ENCODE assay signal across 8 cellular contexts in genomic region chr17:2070241-2071023, GRCh38. TPM values are rescaled to one million over a fixed set of nuclear protein-coding genes. Genes with fewer than 3 reads are reported as not detected.
DNase-seq lines count a peak whose midpoint lies in the region; ATAC-seq and TF ChIP-seq lines count a peak whose summit lies in the region.

No MANE protein-coding gene starts in this region.

- H3K9ac ChIP-seq in mucosa of rectum (ENCODE audit: low read depth in 1 of 2, low read length in 2 of 2), result no peak overlapping the region

- H3K27ac Mint-ChIP-seq in activated CD8-positive, alpha-beta T cell treated with anti-CD3 and anti-CD28 coated beads for 36 hours, result peak overlapping the region; percentile 80

- peak; percentile 78 for DNase-seq in activated naive CD4-positive, alpha-beta T cell treated with Interleukin-2 at 50 U/mL for 16 hours
- no peak for DNase-seq in activated naive CD4-positive, alpha-beta T cell (lab: John Stamatoyannopoulos, UW)
- peak; percentile 93 for DNase-seq in activated CD8-positive, alpha-beta T cell treated with anti-CD3 and anti-CD28 coated beads for 36 hours
- DNase-seq in NCI-H510A treated with DMSO at 0.1 percent for 48 hours (lab: John Stamatoyannopoulos, UW) (no peak), DMS153 treated with DMSO at 0.1 percent for 48 hours (lab: John Stamatoyannopoulos, UW; ENCODE audit: unreplicated experiment) (no peak), KBM-7 (no peak)

- no peaks in the 10 kb centered on the region for H3K9me3 ChIP-seq in mucosa of rectum (ENCODE audit: control insufficient read depth in 2 of 2, low read length in 2 of 2)

- H3K4me1 Mint-ChIP-seq in activated CD8-positive, alpha-beta T cell treated with anti-CD3 and anti-CD28 coated beads for 36 hours (ENCODE audit: low read depth), result peaks cover 48% of the 10 kb centered on the region

- intact Hi-C loops in activated CD8-positive, alpha-beta T cell treated with anti-CD3 and anti-CD28 coated beads for 36 hours (cut with micrococcal nuclease), result loop anchor here (2.0 kb wide), 1 partner anchor 16 kb away; no protein-coding TSS in a partner anchor

- peaks cover 12 to 21% of the 10 kb centered on the region in 2 donors for H3K36me3 ChIP-seq in mucosa of rectum (ENCODE audit: control insufficient read depth in 2 of 2, insufficient read depth in 2 of 2, low read length in 2 of 2)

- H3K27me3 ChIP-seq in mucosa of rectum (ENCODE audit: control insufficient read depth in 2 of 2, insufficient read depth in 2 of 2, low read length in 2 of 2), result no peaks in the 10 kb centered on the region

- peaks cover 68% of the 10 kb centered on the region for H3K36me3 Mint-ChIP-seq in activated CD8-positive, alpha-beta T cell treated with anti-CD3 and anti-CD28 coated beads for 36 hours (ENCODE audit: low read depth)

- H3K27me3 Mint-ChIP-seq in activated CD8-positive, alpha-beta T cell treated with anti-CD3 and anti-CD28 coated beads for 36 hours, result no peaks in the 10 kb centered on the region

- POLR2A ChIA-PET in activated CD8-positive, alpha-beta T cell treated with anti-CD3 and anti-CD28 coated beads for 36 hours (lab: Charles Lee), result interaction anchor here (0.6 to 5.4 kb wide), 4 partner anchors 11 to 114 kb away, joined by 3 to 46 read pairs (median 9); partner anchors contain the start of gene HIC1

- in situ Hi-C loops in KBM-7 (cut with MboI; ENCODE audit: low pct_unique_long_range_greater_than_20kb, low sequenced_read_pairs), result loop anchor here (25.0 kb wide), 1 partner anchor 167 kb away; no protein-coding TSS in a partner anchor

- peak overlapping the region; percentile 62 to 79 for H3K27ac ChIP-seq in mucosa of rectum (ENCODE audit: low read depth in 2 of 2, low read length in 2 of 2)

- TF ChIP-seq CTCF in activated CD8-positive, alpha-beta T cell treated with anti-CD3 and anti-CD28 coated beads for 36 hours (IDR thresholded peaks at IDR 0.05), result no peak

- H3K4me3 ChIP-seq in mucosa of rectum (ENCODE audit: low read length in 2 of 2), result peak overlapping the region in 1 of 2 donors; percentile 1

- CTCF ChIA-PET in activated CD8-positive, alpha-beta T cell treated with anti-CD3 and anti-CD28 coated beads for 36 hours (lab: Charles Lee), result interaction anchor here (0.7 to 10.3 kb wide), 7 partner anchors 12 to 282 kb away, joined by 3 to 121 read pairs (median 10); partner anchors contain the start of gene HIC1

- H3K9me3 Mint-ChIP-seq in activated CD8-positive, alpha-beta T cell treated with anti-CD3 and anti-CD28 coated beads for 36 hours, result no peaks in the 10 kb centered on the region

- H3K4me3 Mint-ChIP-seq in activated CD8-positive, alpha-beta T cell treated with anti-CD3 and anti-CD28 coated beads for 36 hours, result peak overlapping the region; percentile 21

- H3K4me1 ChIP-seq in mucosa of rectum (ENCODE audit: control insufficient read depth in 2 of 2, insufficient read depth in 2 of 2, low read length in 2 of 2), result peaks cover 22 to 41% of the 10 kb centered on the region in 2 donors

- ATAC-seq in HG03025 (IDR thresholded peaks at IDR 0.05; ENCODE audit: low FRiP score, unreplicated experiment), result peak; percentile 52
- peak; percentile 85 for ATAC-seq in activated CD8-positive, alpha-beta T cell treated with anti-CD3 and anti-CD28 coated beads for 36 hours

RNA-seq across cellular contexts. Expression of gene HIC1, which starts 15.5 kb away (rescaled TPM):
- total RNA-seq in activated CD8-positive, alpha-beta T cell treated with anti-CD3 and anti-CD28 coated beads for 36 hours, result 10 to 100 TPM; 35.1 TPM

RNA-seq across cellular contexts. Expression of gene OVCA2, which starts 28.6 kb away (rescaled TPM):
- total RNA-seq in activated CD8-positive, alpha-beta T cell treated with anti-CD3 and anti-CD28 coated beads for 36 hours, result 10 to 100 TPM; 28.0 to 28.5 TPM

RNA-seq across cellular contexts. Expression of gene DPH1, which starts 40.5 kb away (rescaled TPM):
- total RNA-seq in activated CD8-positive, alpha-beta T cell treated with anti-CD3 and anti-CD28 coated beads for 36 hours, result 10 to 100 TPM; 27.8 to 32.5 TPM

RNA-seq across cellular contexts. Expression of gene RTN4RL1, which starts 45.3 kb away (rescaled TPM):
- under 1 TPM; 0.27 to 0.49 TPM for total RNA-seq in activated CD8-positive, alpha-beta T cell treated with anti-CD3 and anti-CD28 coated beads for 36 hours

Comparison
In these comparisons a context has a peak if more than half of its experiments do, and no peak if none do; other contexts are left out.
1. DNase-seq: peak in activated naive CD4-positive, alpha-beta T cell treated with Interleukin-2 at 50 U/mL for 16 hours (single experiment) and activated CD8-positive, alpha-beta T cell treated with anti-CD3 and anti-CD28 coated beads for 36 hours (single experiment); none in activated naive CD4-positive, alpha-beta T cell (0 of 4), NCI-H510A treated with DMSO at 0.1 percent for 48 hours (single experiment), DMS153 treated with DMSO at 0.1 percent for 48 hours (single experiment) and KBM-7 (single experiment).